Comparison of ENCODE assay signal across 1 cellular context in the genomic region with DNA sequence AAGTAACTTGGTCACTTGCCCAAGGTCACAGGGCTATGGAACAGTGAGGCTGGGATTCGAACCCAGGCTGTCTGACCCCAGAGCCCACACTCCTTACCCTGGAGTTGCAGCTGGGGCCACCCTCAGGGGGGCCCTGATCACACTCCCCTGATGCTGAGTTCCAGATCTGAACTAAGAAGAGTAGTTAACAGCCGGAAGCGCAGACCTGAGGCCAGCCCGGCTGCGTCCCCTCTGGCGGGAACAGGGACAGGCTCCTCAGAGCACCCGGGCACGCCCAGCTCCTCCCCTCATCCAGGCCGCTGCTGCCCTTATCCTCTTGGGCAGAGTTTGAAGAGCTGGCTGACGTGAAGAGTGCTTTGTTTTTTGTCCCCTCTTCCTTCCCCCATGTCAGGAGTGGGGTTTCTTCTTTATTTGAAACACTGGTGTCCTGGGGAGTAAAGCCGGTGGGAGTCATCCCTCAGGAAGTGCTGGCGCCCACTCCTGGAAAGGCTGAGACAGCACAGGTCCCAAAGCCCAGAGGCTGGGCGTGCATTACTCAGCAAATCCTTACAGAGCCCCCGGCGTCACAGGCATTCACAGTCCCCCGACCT.
TF ChIP-seq lines count a peak whose summit lies in the region.

No MANE protein-coding gene starts in this region.

TF ChIP-seq in neural cell, 6 proteins besides CTCF, POLR2A, EP300 and RAD21 (continued from another document):
- TF ChIP-seq, protein P1, sequence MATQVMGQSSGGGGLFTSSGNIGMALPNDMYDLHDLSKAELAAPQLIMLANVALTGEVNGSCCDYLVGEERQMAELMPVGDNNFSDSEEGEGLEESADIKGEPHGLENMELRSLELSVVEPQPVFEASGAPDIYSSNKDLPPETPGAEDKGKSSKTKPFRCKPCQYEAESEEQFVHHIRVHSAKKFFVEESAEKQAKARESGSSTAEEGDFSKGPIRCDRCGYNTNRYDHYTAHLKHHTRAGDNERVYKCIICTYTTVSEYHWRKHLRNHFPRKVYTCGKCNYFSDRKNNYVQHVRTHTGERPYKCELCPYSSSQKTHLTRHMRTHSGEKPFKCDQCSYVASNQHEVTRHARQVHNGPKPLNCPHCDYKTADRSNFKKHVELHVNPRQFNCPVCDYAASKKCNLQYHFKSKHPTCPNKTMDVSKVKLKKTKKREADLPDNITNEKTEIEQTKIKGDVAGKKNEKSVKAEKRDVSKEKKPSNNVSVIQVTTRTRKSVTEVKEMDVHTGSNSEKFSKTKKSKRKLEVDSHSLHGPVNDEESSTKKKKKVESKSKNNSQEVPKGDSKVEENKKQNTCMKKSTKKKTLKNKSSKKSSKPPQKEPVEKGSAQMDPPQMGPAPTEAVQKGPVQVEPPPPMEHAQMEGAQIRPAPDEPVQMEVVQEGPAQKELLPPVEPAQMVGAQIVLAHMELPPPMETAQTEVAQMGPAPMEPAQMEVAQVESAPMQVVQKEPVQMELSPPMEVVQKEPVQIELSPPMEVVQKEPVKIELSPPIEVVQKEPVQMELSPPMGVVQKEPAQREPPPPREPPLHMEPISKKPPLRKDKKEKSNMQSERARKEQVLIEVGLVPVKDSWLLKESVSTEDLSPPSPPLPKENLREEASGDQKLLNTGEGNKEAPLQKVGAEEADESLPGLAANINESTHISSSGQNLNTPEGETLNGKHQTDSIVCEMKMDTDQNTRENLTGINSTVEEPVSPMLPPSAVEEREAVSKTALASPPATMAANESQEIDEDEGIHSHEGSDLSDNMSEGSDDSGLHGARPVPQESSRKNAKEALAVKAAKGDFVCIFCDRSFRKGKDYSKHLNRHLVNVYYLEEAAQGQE (IDR thresholded peaks at IDR 0.05; ENCODE audit: borderline replicate concordance), result no peak
